Comparison of ENCODE assay signal across 23 cellular contexts in genomic region chr16:25187491-25187795, GRCh38. TPM values are rescaled to one million over a fixed set of nuclear protein-coding genes. Genes with fewer than 3 reads are reported as not detected.
DNase-seq lines count a peak whose midpoint lies in the region; ATAC-seq, FAIRE-seq and TF ChIP-seq lines count a peak whose summit lies in the region.
"Had no signal": no experiment of that assay in that cellular context is flagged by ENCODE, and none has a peak within 500 bp of the region (broad histone marks: within the 10 kb centered on the region; RNA-seq: fewer than 3 reads in every experiment).

No MANE protein-coding gene starts in this region.

- in situ Hi-C loops in Panc1 (cut with HindIII; ENCODE audit: low pct_unique_long_range_greater_than_20kb, low sequenced_read_pairs): no loop called here

- TF ChIP-seq POLR2A in H1 (IDR thresholded peaks at IDR 0.05; ENCODE audit: control extremely low read depth in 1 of 2, low read depth in 2 of 2, low read length in 2 of 2) (no peak), stomach (IDR thresholded peaks at IDR 0.05) (no peak)

- no peak overlapping the region for H4K8ac ChIP-seq in H1 (ENCODE audit: extremely low read depth, insufficient read depth, low read length)
- H4K8ac ChIP-seq in trophoblast cell (ENCODE audit: low read depth, low read length): no peak overlapping the region

- CTCF ChIA-PET in Calu3 (lab: Charles Lee) (interaction anchor here (0.6 kb wide), 1 partner anchor 1562 kb away, joined by 3 read pairs; no protein-coding TSS in a partner anchor), Panc1 (lab: Charles Lee) (no interaction called here), H1 (lab: Charles Lee; ENCODE audit: partially characterized antibody) (interaction anchor here (0.6 to 2.3 kb wide), 3 partner anchors 12 to 244 kb away, joined by 3 to 13 read pairs (median 5); no protein-coding TSS in a partner anchor), PC-9 (lab: Charles Lee) (no interaction called here)

- H2BK12ac ChIP-seq in H1 (ENCODE audit: low read depth, low read length) (no peak overlapping the region), trophoblast cell (ENCODE audit: low read length) (no peak overlapping the region)

- H3K36me3 ChIP-seq in Panc1 (ENCODE audit: control insufficient read depth, insufficient read depth, low read length): no peaks in the 10 kb centered on the region
- H3K36me3 ChIP-seq in H1 (ENCODE audit: control insufficient read depth in 2 of 4, insufficient read depth in 4 of 4, low read length in 3 of 4): no peaks in the 10 kb centered on the region
- H3K36me3 ChIP-seq in trophoblast cell (ENCODE audit: control insufficient read depth in 1 of 2, insufficient read depth in 2 of 2, low read length in 2 of 2): no peaks in the 10 kb centered on the region
- no peaks in the 10 kb centered on the region for H3K36me3 ChIP-seq in stomach
- no peaks in the 10 kb centered on the region for H3K36me3 ChIP-seq in PC-9 (ENCODE audit: low read depth)
- H3K36me3 ChIP-seq: BE2C; BLaER1 treated with 17β-estradiol and CSF1 and Interleukin-3, amounts not matched to agents 10 nM and 100 nM had no signal

- H3K4me1 Mint-ChIP-seq in Calu3 (ENCODE audit: low read depth, unreplicated experiment): no peaks in the 10 kb centered on the region
- H3K4me1 Mint-ChIP-seq: CD14-positive monocyte; CD8-positive, alpha-beta memory T cell had no signal

- H3K27me3 ChIP-seq in Panc1 (ENCODE audit: control insufficient read depth, insufficient read depth, low read length) (no peaks in the 10 kb centered on the region), H1 (replicated peaks in 1 of 4; ENCODE audit: control insufficient read depth in 3 of 4, extremely low read depth in 1 of 4, insufficient read depth in 3 of 4, low read length in 3 of 4) (no peaks in the 10 kb centered on the region), trophoblast cell (ENCODE audit: insufficient read depth, low read length) (no peaks in the 10 kb centered on the region), stomach (no peaks in the 10 kb centered on the region), PC-9 (ENCODE audit: insufficient read depth, low read depth) (no peaks in the 10 kb centered on the region)
- H3K27me3 ChIP-seq: BE2C; BLaER1 treated with 17β-estradiol and CSF1 and Interleukin-3, amounts not matched to agents 10 nM and 100 nM had no signal

- H2BK120ac ChIP-seq in H1 (replicated peaks; ENCODE audit: low read depth, low read length) (no peak overlapping the region), trophoblast cell (ENCODE audit: insufficient read depth, low read length, poor library complexity) (no peak overlapping the region)

- peaks cover 7% of the 10 kb centered on the region; the same call in 1 of the 2 replicates for H3K4me1 ChIP-seq in Panc1 (ENCODE audit: control insufficient read depth, insufficient read depth, low read length)
- no peaks in the 10 kb centered on the region for H3K4me1 ChIP-seq in H1 (replicated peaks in 1 of 4; ENCODE audit: control insufficient read depth in 3 of 4, insufficient read depth in 4 of 4, low read length in 3 of 4)
- peaks cover 0 to 2% of the 10 kb centered on the region in 2 experiments for H3K4me1 ChIP-seq in trophoblast cell (ENCODE audit: control insufficient read depth in 1 of 2, insufficient read depth in 2 of 2, low read length in 2 of 2)
- no peaks in the 10 kb centered on the region for H3K4me1 ChIP-seq in stomach
- H3K4me1 ChIP-seq in PC-9 (replicated peaks; ENCODE audit: insufficient read depth): no peaks in the 10 kb centered on the region
- H3K4me1 ChIP-seq: BE2C; BLaER1 treated with 17β-estradiol and CSF1 and Interleukin-3, amounts not matched to agents 10 nM and 100 nM had no signal

- H3K27ac ChIP-seq in Panc1 (ENCODE audit: low read length) (peak overlapping the region; percentile 30; the same call in 1 of the 2 replicates), H1 (ENCODE audit: low read depth, low read length) (no peak overlapping the region), trophoblast cell (ENCODE audit: low read depth, low read length) (no peak overlapping the region), stomach (no peak overlapping the region), PC-9 (no peak overlapping the region)
- H3K27ac ChIP-seq: BLaER1 treated with 17β-estradiol and CSF1 and Interleukin-3, amounts not matched to agents 10 nM and 100 nM; GM23248 had no signal

- no peaks in the 10 kb centered on the region for H3K9me3 ChIP-seq in Panc1 (ENCODE audit: control insufficient read depth, insufficient read depth, low read depth, low read length)
- H3K9me3 ChIP-seq in H1 (ENCODE audit: insufficient read depth in 2 of 2, low read depth in 1 of 2, low read length in 1 of 2): no peaks in the 10 kb centered on the region
- H3K9me3 ChIP-seq in trophoblast cell (ENCODE audit: insufficient read depth, low read depth, low read length): no peaks in the 10 kb centered on the region
- no peaks in the 10 kb centered on the region for H3K9me3 ChIP-seq in stomach
- H3K9me3 ChIP-seq in PC-9 (ENCODE audit: insufficient read depth, low read depth): no peaks in the 10 kb centered on the region
- H3K9me3 ChIP-seq: A549; BE2C; BLaER1 treated with 17β-estradiol and CSF1 and Interleukin-3, amounts not matched to agents 10 nM and 100 nM had no signal

- H2AFZ ChIP-seq in H1 (ENCODE audit: low read length) (no peak overlapping the region), trophoblast cell (ENCODE audit: insufficient read depth, low read length, poor library complexity) (no peak overlapping the region), PC-9 (no peak overlapping the region)
- H2AFZ ChIP-seq: GM23248 had no signal

- no peak overlapping the region for H3K4ac ChIP-seq in H1 (replicated peaks; ENCODE audit: insufficient read length, low read depth, low read length)
- H3K4ac ChIP-seq in trophoblast cell (ENCODE audit: low read depth, low read length): no peak overlapping the region

- FAIRE-seq in H1 (lab: Jason Lieb, UNC): no peak
- FAIRE-seq: A549, GM12878, GM19239 had no signal

- H3K4me2 ChIP-seq in H1 (ENCODE audit: insufficient read depth in 1 of 2, low read depth in 2 of 2, low read length in 2 of 2) (no peak overlapping the region), trophoblast cell (ENCODE audit: low read length) (no peak overlapping the region), PC-9 (no peak overlapping the region)
- H3K4me2 ChIP-seq: BLaER1 treated with 17β-estradiol and CSF1 and Interleukin-3, amounts not matched to agents 10 nM and 100 nM had no signal

- H3K9ac ChIP-seq in H1 (replicated peaks in 1 of 4; ENCODE audit: extremely low read depth in 1 of 4, low read depth in 3 of 4, low read length in 3 of 4) (no peak overlapping the region), trophoblast cell (ENCODE audit: low read length) (no peak overlapping the region)
- H3K9ac ChIP-seq: BLaER1 treated with 17β-estradiol and CSF1 and Interleukin-3, amounts not matched to agents 10 nM and 100 nM; GM23248 had no signal

- peak overlapping the region; percentile 45 for H3K27ac Mint-ChIP-seq in Calu3 (ENCODE audit: unreplicated experiment)
- H3K27ac Mint-ChIP-seq: CD14-positive monocyte; CD4-positive, alpha-beta T cell; CD8-positive, alpha-beta memory T cell; H9 had no signal

- H4K5ac ChIP-seq in H1 (ENCODE audit: insufficient read length, low read depth, low read length): no peak overlapping the region

- H3K27me3 Mint-ChIP-seq in Calu3 (ENCODE audit: unreplicated experiment): no peaks in the 10 kb centered on the region
- H3K27me3 Mint-ChIP-seq: CD4-positive, alpha-beta T cell; CD8-positive, alpha-beta memory T cell had no signal

- peaks cover 10% of the 10 kb centered on the region; the same call in 1 of the 2 replicates for H3F3A ChIP-seq in PC-9 (ENCODE audit: insufficient read depth, low read depth)

- no peak overlapping the region for H2BK15ac ChIP-seq in H1 (ENCODE audit: low read length)

- no peaks in the 10 kb centered on the region for H3K79me1 ChIP-seq in H1 (ENCODE audit: low read depth, low read length)
- no peaks in the 10 kb centered on the region for H3K79me1 ChIP-seq in trophoblast cell (ENCODE audit: low read length)

- H3K23ac ChIP-seq in H1 (ENCODE audit: insufficient read length): no peak overlapping the region
- no peak overlapping the region for H3K23ac ChIP-seq in trophoblast cell (ENCODE audit: low read length)

- no peak overlapping the region for H4K12ac ChIP-seq in trophoblast cell (ENCODE audit: low read depth, low read length)

- TF ChIP-seq CTCF in Calu3 (IDR thresholded peaks at IDR 0.05; ENCODE audit: unreplicated experiment) (no peak), Panc1 (IDR thresholded peaks at IDR 0.05) (no peak), H1 (IDR thresholded peaks at IDR 0.05; ENCODE audit: control extremely low read depth in 1 of 3, insufficient read depth in 1 of 3, low read depth in 1 of 3, low read length in 3 of 3) (no peak), stomach (IDR thresholded peaks at IDR 0.05) (no peak), PC-9 (conservative IDR thresholded peaks at IDR 0.05) (no peak)

- H2AK5ac ChIP-seq in H1 (ENCODE audit: low read depth, low read length): no peak overlapping the region
- no peak overlapping the region for H2AK5ac ChIP-seq in trophoblast cell (ENCODE audit: low read length)

- BruUV-seq in Calu3 (replicated peaks; lab: Mats Ljungman, UMichigan) (no TSS peak), Panc1 (replicated peaks; lab: Mats Ljungman, UMichigan) (no TSS peak), PC-9 (replicated peaks; lab: Mats Ljungman, UMichigan) (no TSS peak)

- no peak overlapping the region for H3K18ac ChIP-seq in H1 (ENCODE audit: extremely low read depth, low read length)
- no peak overlapping the region for H3K18ac ChIP-seq in trophoblast cell (ENCODE audit: low read length)

- no peak overlapping the region for H3K56ac ChIP-seq in H1 (replicated peaks; ENCODE audit: insufficient read length, low read depth, low read length)

- H3K9me2 ChIP-seq in PC-9 (ENCODE audit: insufficient read depth): no peaks in the 10 kb centered on the region

- no peak for TF ChIP-seq EP300 in H1 (IDR thresholded peaks at IDR 0.05; ENCODE audit: borderline replicate concordance in 1 of 2, low read depth in 2 of 2, low read length in 2 of 2)
- no peak for TF ChIP-seq EP300 in stomach (IDR thresholded peaks at IDR 0.05)

- 84% methylated on average over 3 of the region's 3 CpGs; no CpG with 5 or more reads in 1 of the 2 experiments for WGBS in H1 (ENCODE audit: extremely low coverage in 1 of 2, insufficient coverage in 1 of 2, insufficient read length in 1 of 2, insufficient replicate concordance in 2 of 2, low coverage in 1 of 2, low lambda C conversion rate in 2 of 2, missing lambda C conversion rate in 1 of 2), 2 experiments
- no CpG with 5 or more reads among the region's 3 CpGs for WGBS in trophoblast cell (ENCODE audit: extremely low coverage, insufficient coverage, insufficient read length)
- 93 to 97% (median 95%) methylated on average over 3 of the region's 3 CpGs for WGBS in stomach, 5 donors

- H2BK5ac ChIP-seq in H1 (ENCODE audit: low read depth, low read length): no peak overlapping the region
- H2BK5ac ChIP-seq in trophoblast cell (ENCODE audit: low read depth, low read length, poor library complexity): no peak overlapping the region

- no peak overlapping the region for H3K4me3 ChIP-seq in Panc1 (ENCODE audit: low read depth in 2 of 2, low read length in 2 of 2)
- H3K4me3 ChIP-seq in H1 (ENCODE audit: extremely low read depth in 1 of 4, insufficient read depth in 2 of 4, low read depth in 3 of 4, low read length in 4 of 4): no peak overlapping the region
- no peak overlapping the region for H3K4me3 ChIP-seq in trophoblast cell (ENCODE audit: low read depth, low read length)
- no peak overlapping the region for H3K4me3 ChIP-seq in stomach
- H3K4me3 ChIP-seq in PC-9: no peak overlapping the region
- H3K4me3 ChIP-seq: A549; BLaER1 treated with 17β-estradiol and CSF1 and Interleukin-3, amounts not matched to agents 10 nM and 100 nM; GM12878; GM23248 had no signal

- no peak overlapping the region for H3K4me3 Mint-ChIP-seq in Calu3 (ENCODE audit: low read depth, unreplicated experiment)
- H3K4me3 Mint-ChIP-seq: CD14-positive monocyte; CD4-positive, alpha-beta T cell; CD8-positive, alpha-beta memory T cell; H9 had no signal

- no peak for ATAC-seq in Panc1
- ATAC-seq: GM12878 had no signal

- H3K36me3 Mint-ChIP-seq in Calu3 (ENCODE audit: insufficient read depth, unreplicated experiment): no peaks in the 10 kb centered on the region
- H3K36me3 Mint-ChIP-seq: CD14-positive monocyte had no signal

- no peak overlapping the region for H2BK20ac ChIP-seq in H1 (ENCODE audit: low read length)

- H3K23me2 ChIP-seq in H1 (ENCODE audit: low read depth, low read length): no peaks in the 10 kb centered on the region

- intact Hi-C loops in Calu3 (cut with micrococcal nuclease; ENCODE audit: unreplicated experiment) (no loop called here), Panc1 (cut with micrococcal nuclease; ENCODE audit: unreplicated experiment) (no loop called here), stomach (cut with DNase I; ENCODE audit: low total_unique reads) (no loop called here), PC-9 (cut with micrococcal nuclease; ENCODE audit: unreplicated experiment) (no loop called here)

- no peak for TF ChIP-seq RAD21 in H1 (IDR thresholded peaks at IDR 0.05 in 1 of 2, conservative IDR thresholded peaks at IDR 0.05 in 1 of 2; ENCODE audit: low read depth in 2 of 2, low read length in 2 of 2)

- H3K14ac ChIP-seq in H1 (ENCODE audit: insufficient read length) (no peak overlapping the region), trophoblast cell (ENCODE audit: low read length) (no peak overlapping the region)

- H4K91ac ChIP-seq in H1 (replicated peaks; ENCODE audit: insufficient read length, low read length): no peak overlapping the region
- no peak overlapping the region for H4K91ac ChIP-seq in trophoblast cell (ENCODE audit: low read depth, low read length)

- H3K9me3 Mint-ChIP-seq in Calu3 (ENCODE audit: low read depth, unreplicated experiment): no peaks in the 10 kb centered on the region
- H3K9me3 Mint-ChIP-seq: CD14-positive monocyte; CD4-positive, alpha-beta T cell; H9 had no signal

- H3K79me2 ChIP-seq in H1 (ENCODE audit: control insufficient read depth in 1 of 2, insufficient read depth in 2 of 2, low read length in 2 of 2): no peaks in the 10 kb centered on the region
- H3K79me2 ChIP-seq in trophoblast cell (ENCODE audit: control insufficient read depth, insufficient read depth, low read length, poor library complexity): no peaks in the 10 kb centered on the region
- H3K79me2 ChIP-seq in PC-9 (ENCODE audit: low read depth): no peaks in the 10 kb centered on the region

- POLR2A ChIA-PET in Panc1 (lab: Charles Lee): no interaction called here
- POLR2A ChIA-PET in H1 (lab: Charles Lee; ENCODE audit: partially characterized antibody): interaction anchor here (1.3 kb wide), 1 partner anchor 28 kb away, joined by 3 read pairs; no protein-coding TSS in a partner anchor
- POLR2A ChIA-PET in PC-9 (lab: Charles Lee; ENCODE audit: unreplicated experiment): interaction anchor here (0.7 kb wide), 1 partner anchor 13 kb away, joined by 3 read pairs; no protein-coding TSS in a partner anchor

- no peaks in the 10 kb centered on the region for H4K20me1 ChIP-seq in H1 (replicated peaks in 1 of 2; ENCODE audit: control insufficient read depth in 1 of 2, insufficient read depth in 2 of 2, low read length in 2 of 2)
- no peaks in the 10 kb centered on the region for H4K20me1 ChIP-seq in PC-9 (ENCODE audit: insufficient read depth)
- H4K20me1 ChIP-seq: BLaER1 treated with 17β-estradiol and CSF1 and Interleukin-3, amounts not matched to agents 10 nM and 100 nM had no signal

- DNase-seq in Calu3 (no peak), Panc1 (ENCODE audit: low read depth, low spot score) (no peak), H1 (ENCODE audit: low read depth in 1 of 2, low spot score in 2 of 2) (no peak), trophoblast cell (peak; percentile 53 to 80), stomach (no peak), PC-9 (no peak), EL (no peak)
- DNase-seq: 8988T; ACHN; AML-193; BE2C; CD4-positive, alpha-beta T cell; CD8-positive, alpha-beta memory T cell; DMS153; DND-41; GDM1; H9 had no signal

RNA-seq across cellular contexts. Expression of gene AQP8, which starts 29.3 kb away (rescaled TPM):
- total RNA-seq in Calu3 (2022) (not detected in 2 replicates), Panc1 (2021; ENCODE audit: unreplicated experiment) (0.18 TPM), stomach (not detected), PC-9 (2021) (not detected in 2 replicates)
- polyA plus RNA-seq in Panc1 (2012; ENCODE audit: insufficient read length): 1.5 TPM
- total RNA-seq in H1 (2021; fragmentation: NEBNext Ultra II Directional; extraction: Animal tissue kit (Norgen Biotek cat#: 25700)): not detected in 2 replicates
- polyA plus RNA-seq in H1 (2011; rRNA removed) (not detected in 2 replicates), stomach (under 1 TPM in 1 of 3 donors, not detected in 2; 0.13 TPM)
- polyA plus RNA-seq in H1 (2011; cell fraction: cytosol; rRNA removed): not detected
- polyA plus RNA-seq in H1 (2011; cell fraction: nucleus; rRNA removed): 0.09 TPM
- polyA plus RNA-seq in H1 (2012, experiment 1 of 2): not detected in 4 replicates
- not detected for polyA plus RNA-seq in H1 (2012, experiment 2 of 2)
- 0.04 TPM for polyA plus RNA-seq in H1 (2013, experiment 1 of 2)
- not detected for polyA plus RNA-seq in H1 (2013, experiment 2 of 2)
- polyA minus RNA-seq in H1 (2011; rRNA and poly(A)+ RNA removed): not detected in 2 replicates
- polyA minus RNA-seq in H1 (2011; cell fraction: cytosol; rRNA and poly(A)+ RNA removed): not detected
- not detected for polyA minus RNA-seq in H1 (2011; cell fraction: nucleus; rRNA and poly(A)+ RNA removed)
- polyA plus RNA-seq in trophoblast cell (2013): 0.08 TPM in 1 of 2 replicates, not detected in the other
- total RNA-seq: GM12878, GM23248, H9 had no signal
- polyA plus RNA-seq: A549; CD14-positive monocyte; CD8-positive, alpha-beta memory T cell; GM12878; GM23248 had no signal

Comparison
In these comparisons a context has a peak if more than half of its experiments do, and no peak if none do; other contexts are left out.
1. DNase-seq: peak in trophoblast cell (2 of 2); none in Calu3 (single experiment), Panc1 (single experiment), H1 (0 of 2), stomach (single experiment), PC-9 (0 of 2) and EL (single experiment).
2. CTCF ChIA-PET loops: an anchor here in Calu3 (0.6 kb wide) and H1 (0.6 to 2.3 kb wide); none called in Panc1 and PC-9.